ENCODE assay signal across 15 cellular contexts in genomic region chr7:33388332-33388731, GRCh38.
DNase-seq lines count a peak whose midpoint lies in the region; ATAC-seq and TF ChIP-seq lines count a peak whose summit lies in the region.
"Had no signal": no experiment of that assay in that cellular context is flagged by ENCODE, and none has a peak within 500 bp of the region (broad histone marks: within the 10 kb centered on the region; RNA-seq: fewer than 3 reads in every experiment).

No MANE protein-coding gene starts in this region.

- TF ChIP-seq EP300 in gastroesophageal sphincter (IDR thresholded peaks at IDR 0.05) = no peak

- no peak for ATAC-seq in gastroesophageal sphincter

- no peak overlapping the region for H3K9ac ChIP-seq in GM23248
- H3K9ac ChIP-seq: BLaER1 had no signal

- WGBS in GM23248 (ENCODE audit: low coverage in 1 of 2, low lambda C conversion rate in 2 of 2, missing lambda C conversion rate in 2 of 2), 2 experiments = 81 to 86% methylated on average over 3 of the region's 3 CpGs
- WGBS in gastroesophageal sphincter (ENCODE audit: low coverage in 1 of 2), 2 donors = 52 to 77% methylated on average over 2 to 3 of the region's 3 CpGs

- H3K27ac ChIP-seq in GM23248 = no peak overlapping the region
- H3K27ac ChIP-seq in brain microvascular endothelial cell = peak overlapping the region; percentile 37
- H3K27ac ChIP-seq in gastroesophageal sphincter = no peak overlapping the region
- no peak overlapping the region for H3K27ac ChIP-seq in right atrium auricular region
- H3K27ac ChIP-seq: BLaER1, HL-60 had no signal

- no peaks in the 10 kb centered on the region for H3K79me2 ChIP-seq in GM23248 (ENCODE audit: insufficient read depth)

- in situ Hi-C loops in GM23248 (cut with MboI) = no loop called here
- in situ Hi-C loops in brain microvascular endothelial cell (cut with HindIII; ENCODE audit: low pct_ligation_motif_present, low sequenced_read_pairs) = no loop called here

- no peak overlapping the region for H3K4me3 ChIP-seq in GM23248
- H3K4me3 ChIP-seq in brain microvascular endothelial cell (ENCODE audit: low read depth, low read length) = no peak overlapping the region
- H3K4me3 ChIP-seq in gastroesophageal sphincter = no peak overlapping the region
- H3K4me3 ChIP-seq in right atrium auricular region = no peak overlapping the region
- H3K4me3 ChIP-seq: BLaER1 had no signal

- H3K4me1 ChIP-seq in GM23248 (ENCODE audit: insufficient read depth) = no peaks in the 10 kb centered on the region
- no peaks in the 10 kb centered on the region for H3K4me1 ChIP-seq in gastroesophageal sphincter
- H3K4me1 ChIP-seq in right atrium auricular region = no peaks in the 10 kb centered on the region
- H3K4me1 ChIP-seq: BLaER1, Caco-2 had no signal

- H3F3A ChIP-seq in GM23248 (ENCODE audit: insufficient read depth) = no peaks in the 10 kb centered on the region

- no peaks in the 10 kb centered on the region for H4K20me1 ChIP-seq in GM23248 (ENCODE audit: insufficient read depth)
- H4K20me1 ChIP-seq: BLaER1 had no signal

- DNase-seq in GM23248 (peak; percentile 13), brain microvascular endothelial cell (no peak), iris pigment epithelial cell (ENCODE audit: low read depth) (peak; percentile 1), right atrium auricular region (ENCODE audit: low spot score) (no peak), NCI-H2196 treated with DMSO at 0.1 percent for 48 hours (lab: John Stamatoyannopoulos, UW; ENCODE audit: unreplicated experiment) (no peak), Kasumi-1 (lab: John Stamatoyannopoulos, UW) (no peak)
- DNase-seq: Caco-2; CD8-positive, alpha-beta memory T cell; DND-41; GDM1; HCEC 1CT; HFFc6 had no signal

- no peak for TF ChIP-seq POLR2A in gastroesophageal sphincter (IDR thresholded peaks at IDR 0.05)

- H3K27me3 ChIP-seq in GM23248 (replicated peaks; ENCODE audit: insufficient read depth) = no peaks in the 10 kb centered on the region
- H3K27me3 ChIP-seq in brain microvascular endothelial cell (replicated peaks) = no peaks in the 10 kb centered on the region
- H3K27me3 ChIP-seq in gastroesophageal sphincter = no peaks in the 10 kb centered on the region
- H3K27me3 ChIP-seq in right atrium auricular region = no peaks in the 10 kb centered on the region
- H3K27me3 ChIP-seq: BLaER1 had no signal

- no peak overlapping the region for H3K4me2 ChIP-seq in GM23248 (ENCODE audit: unreplicated experiment)
- H3K4me2 ChIP-seq: BLaER1 had no signal

- no peak for TF ChIP-seq CTCF in brain microvascular endothelial cell (IDR thresholded peaks at IDR 0.05; ENCODE audit: low read depth, low read length, missing control alignments)
- no peak for TF ChIP-seq CTCF in gastroesophageal sphincter (IDR thresholded peaks at IDR 0.05)
- TF ChIP-seq CTCF in right atrium auricular region (IDR thresholded peaks at IDR 0.05) = no peak

- H3K9me2 ChIP-seq in GM23248 (ENCODE audit: insufficient read depth) = no peaks in the 10 kb centered on the region

- no peak overlapping the region for H2AFZ ChIP-seq in GM23248

- H3K36me3 ChIP-seq in GM23248 (ENCODE audit: low read depth) (no peaks in the 10 kb centered on the region), brain microvascular endothelial cell (replicated peaks) (no peaks in the 10 kb centered on the region), gastroesophageal sphincter (peaks cover 0 to 33% of the 10 kb centered on the region in 2 donors), right atrium auricular region (no peaks in the 10 kb centered on the region)
- H3K36me3 ChIP-seq: BLaER1 had no signal

- H3K9me3 ChIP-seq in GM23248 (ENCODE audit: low read depth) (no peaks in the 10 kb centered on the region), gastroesophageal sphincter (no peaks in the 10 kb centered on the region), right atrium auricular region (no peaks in the 10 kb centered on the region)
- H3K9me3 ChIP-seq: BLaER1, Caco-2 had no signal

Comparison
In these comparisons a context has a peak if more than half of its experiments do, and no peak if none do; other contexts are left out.
1. DNase-seq: peak in GM23248 (single experiment) and iris pigment epithelial cell (single experiment); none in brain microvascular endothelial cell (single experiment), right atrium auricular region (single experiment), NCI-H2196 treated with DMSO at 0.1 percent for 48 hours (single experiment) and Kasumi-1 (0 of 2).